Comparison of ENCODE assay signal across 26 cellular contexts in the genomic region with DNA sequence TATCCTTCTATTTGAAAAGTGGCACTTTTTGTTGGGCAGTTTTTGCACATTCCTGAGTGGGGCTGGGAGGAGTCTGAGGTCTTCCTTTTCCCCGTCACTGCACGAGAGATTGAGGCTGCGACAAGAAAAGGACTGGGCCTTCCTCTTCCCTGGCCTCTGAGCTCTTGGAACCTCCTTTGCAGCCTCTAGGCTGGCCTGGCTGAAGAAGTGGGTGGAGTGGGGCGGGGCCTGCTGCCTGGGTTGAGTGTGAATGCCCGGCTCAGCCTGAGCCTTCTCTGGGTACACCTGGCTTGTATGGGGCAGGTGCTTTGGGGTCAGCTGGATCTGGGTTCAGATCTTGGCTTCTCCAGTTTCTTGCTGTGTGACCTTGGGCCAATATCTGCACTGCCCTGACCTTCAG.
"Had no signal": no experiment of that assay in that cellular context is flagged by ENCODE, and none has a peak within 500 bp of the region (broad histone marks: within the 10 kb centered on the region; RNA-seq: fewer than 3 reads in every experiment).

No MANE protein-coding gene starts in this region.

- H3K9me3 ChIP-seq: esophagus squamous epithelium, right lobe of liver, suprapubic skin, vagina had no signal

- H3K4me2 ChIP-seq: neural progenitor cell, smooth muscle cell had no signal

- H3K4me1 Mint-ChIP-seq: immature natural killer cell; mesothelial cell of epicardium; neural progenitor cell; stimulated activated naive CD8-positive, alpha-beta T cell treated with anti-CD3 and anti-CD28 coated beads, Interleukin-15, amount 100 ng/mL, for 72 hours had no signal

- DNase-seq: effector memory CD8-positive, alpha-beta T cell; esophagus squamous epithelium; foreskin melanocyte; glutamatergic neuron; hypothalamus; immature natural killer cell; islet precursor cell; mesenchymal stem cell; naive thymus-derived CD8-positive, alpha-beta T cell; right lobe of liver; stimulated activated CD4-positive, alpha-beta T cell treated with anti-CD3 and anti-CD28 coated beads, Interleukin-12 subunit alpha, Interleukin-12 subunit beta, amount 100 ng/mL, for 4 hours; stimulated activated CD4-positive, alpha-beta T cell treated with anti-CD3 and anti-CD28 coated beads, Interleukin-1b, Interleukin-23, amount 100 ng/mL, for 48 hours; stimulated activated CD4-positive, alpha-beta T cell treated with anti-CD3 and anti-CD28 coated beads, Interleukin-4, amount 100 ng/mL, for 1 hour; stimulated activated CD8-positive, alpha-beta memory T cell treated with anti-CD3 and anti-CD28 coated beads, Interleukin-4, amount 100 ng/mL, for 48 hours; stimulated activated naive CD4-positive, alpha-beta T cell; stimulated activated naive CD8-positive, alpha-beta T cell treated with anti-CD3 and anti-CD28 coated beads, Interleukin-15, amount 100 ng/mL, for 72 hours; trophoblast cell had no signal

- H3K9ac ChIP-seq: neural progenitor cell, parathyroid adenoma had no signal

- H3K27ac ChIP-seq: coronary artery, esophagus squamous epithelium, neural progenitor cell, parathyroid adenoma, right lobe of liver, suprapubic skin, vagina had no signal

- H3K27me3 Mint-ChIP-seq: effector memory CD8-positive, alpha-beta T cell; naive thymus-derived CD8-positive, alpha-beta T cell; progenitor cell of endocrine pancreas; stimulated activated naive CD8-positive, alpha-beta T cell treated with anti-CD3 and anti-CD28 coated beads, Interleukin-15, amount 100 ng/mL, for 72 hours had no signal

- H3K36me3 ChIP-seq: neural progenitor cell, right lobe of liver had no signal

- H3K4me1 ChIP-seq: esophagus squamous epithelium, neural progenitor cell, parathyroid adenoma, right lobe of liver, suprapubic skin, vagina had no signal

- H3K4me3 ChIP-seq: coronary artery, esophagus squamous epithelium, neural progenitor cell, right lobe of liver, smooth muscle cell, suprapubic skin, vagina had no signal

- ATAC-seq: effector memory CD8-positive, alpha-beta T cell; left lobe of liver; naive thymus-derived CD8-positive, alpha-beta T cell; right lobe of liver; stimulated activated naive CD8-positive, alpha-beta T cell treated with anti-CD3 and anti-CD28 coated beads, Interleukin-15, amount 100 ng/mL, for 72 hours had no signal

- H3K4me3 Mint-ChIP-seq: effector memory CD8-positive, alpha-beta T cell; immature natural killer cell; mesothelial cell of epicardium; naive thymus-derived CD8-positive, alpha-beta T cell; neural progenitor cell; stimulated activated naive CD8-positive, alpha-beta T cell treated with anti-CD3 and anti-CD28 coated beads, Interleukin-15, amount 100 ng/mL, for 72 hours had no signal

- H3K9me3 Mint-ChIP-seq: effector memory CD8-positive, alpha-beta T cell; immature natural killer cell; mesothelial cell of epicardium; naive thymus-derived CD8-positive, alpha-beta T cell; stimulated activated naive CD8-positive, alpha-beta T cell treated with anti-CD3 and anti-CD28 coated beads, Interleukin-15, amount 100 ng/mL, for 72 hours had no signal

- H3K27me3 ChIP-seq: esophagus squamous epithelium, neural progenitor cell, right lobe of liver, suprapubic skin, vagina had no signal

- H3K36me3 Mint-ChIP-seq: immature natural killer cell had no signal

- H3K27ac Mint-ChIP-seq: immature natural killer cell, mesothelial cell of epicardium, progenitor cell of endocrine pancreas had no signal
